20 cellular contexts compared by ENCODE assay signal in genomic region chr17:5861849-5862248, GRCh38.
A peak's percentile ranks its signal among the peaks of the same experiment; 100 is the strongest.
DNase-seq lines count a peak whose midpoint lies in the region; ATAC-seq, FAIRE-seq and TF ChIP-seq lines count a peak whose summit lies in the region.
"Had no signal": no experiment of that assay in that cellular context is flagged by ENCODE, and none has a peak within 500 bp of the region (broad histone marks: within the 10 kb centered on the region; RNA-seq: fewer than 3 reads in every experiment).

No MANE protein-coding gene starts in this region.

- no peaks in the 10 kb centered on the region for H3K79me2 ChIP-seq in GM23338 (replicated peaks; ENCODE audit: insufficient read depth)

- H3K4me3 Mint-ChIP-seq in GM23338 (no peak overlapping the region), neural crest cell (no peak overlapping the region)
- H3K4me3 Mint-ChIP-seq: B cell; CD4-positive, alpha-beta T cell had no signal

- H4K20me1 ChIP-seq in GM23338 (replicated peaks; ENCODE audit: insufficient read depth) = no peaks in the 10 kb centered on the region

- H2AFZ ChIP-seq in GM23338 = peak overlapping the region; percentile 32; the same call in 1 of the 2 replicates

- no peaks in the 10 kb centered on the region for H3K36me3 ChIP-seq in GM23338 (ENCODE audit: insufficient read depth)

- H3K9me3 Mint-ChIP-seq in GM23338 (no peaks in the 10 kb centered on the region), neural crest cell (peaks cover 2% of the 10 kb centered on the region)
- H3K9me3 Mint-ChIP-seq: CD4-positive, alpha-beta T cell had no signal

- H3K9me2 ChIP-seq in GM23338 (ENCODE audit: insufficient read depth) = peaks cover 9% of the 10 kb centered on the region

- H3K27me3 Mint-ChIP-seq in GM23338 (ENCODE audit: insufficient read depth, low read depth, poor library complexity) (peaks cover 6% of the 10 kb centered on the region), neural crest cell (ENCODE audit: low read depth) (no peaks in the 10 kb centered on the region)
- H3K27me3 Mint-ChIP-seq: CD4-positive, alpha-beta T cell had no signal

- H3K27me3 ChIP-seq in GM23338 (ENCODE audit: insufficient read depth) = no peaks in the 10 kb centered on the region

- no peaks in the 10 kb centered on the region for H3K4me1 ChIP-seq in GM23338 (ENCODE audit: insufficient read depth)

- H3K4me1 Mint-ChIP-seq in GM23338 (peaks cover 11% of the 10 kb centered on the region; the same call in 2 of the 3 replicates), neural crest cell (peaks cover 4% of the 10 kb centered on the region)
- H3K4me1 Mint-ChIP-seq: B cell had no signal

- H3K27ac ChIP-seq in GM23338 (ENCODE audit: low read depth) = no peak overlapping the region
- H3K27ac ChIP-seq: 22Rv1 had no signal

- ATAC-seq in GM23338 = no peak
- ATAC-seq in GM21360 (IDR thresholded peaks at IDR 0.05; ENCODE audit: unreplicated experiment) = no peak

- no peak for FAIRE-seq in HTR-8/SVneo (lab: Jason Lieb, UNC)
- FAIRE-seq: G401.6, GM12892, GM19239 had no signal

- no peak overlapping the region for H3K4me2 ChIP-seq in GM23338

- no peak for TF ChIP-seq CTCF in GM23338 (conservative IDR thresholded peaks at IDR 0.05; ENCODE audit: low read depth in 2 of 2)
- TF ChIP-seq CTCF in choroid plexus epithelial cell (conservative IDR thresholded peaks at IDR 0.05; ENCODE audit: low read depth, low read length) = no peak
- TF ChIP-seq CTCF in neural crest cell (conservative IDR thresholded peaks at IDR 0.05) = no peak

- no peak overlapping the region for H3K4me3 ChIP-seq in GM23338
- H3K4me3 ChIP-seq in choroid plexus epithelial cell (ENCODE audit: low read depth, low read length) = no peak overlapping the region

- H3F3A ChIP-seq in GM23338 (replicated peaks; ENCODE audit: low read depth) = no peaks in the 10 kb centered on the region

- H3K27ac Mint-ChIP-seq in GM23338 (no peak overlapping the region), neural crest cell (ENCODE audit: unreplicated experiment) (peak overlapping the region; percentile 53)
- H3K27ac Mint-ChIP-seq: B cell; CD4-positive, alpha-beta T cell had no signal

- H3K36me3 Mint-ChIP-seq in GM23338 (ENCODE audit: low read depth) (no peaks in the 10 kb centered on the region), neural crest cell (ENCODE audit: low read depth) (no peaks in the 10 kb centered on the region)

- DNase-seq in DMS 273 (lab: John Stamatoyannopoulos, UW; ENCODE audit: unreplicated experiment) = peak; percentile 12
- no peak for DNase-seq in DMS 273 treated with DMSO at 0.1 percent for 48 hours (lab: John Stamatoyannopoulos, UW)
- no peak for DNase-seq in GM23338 (ENCODE audit: low spot score)
- DNase-seq in choroid plexus epithelial cell (ENCODE audit: low read depth) = peak; percentile 4
- DNase-seq in neural crest cell (ENCODE audit: low read depth, low spot score) = no peak
- no peak for DNase-seq in AML-193 (lab: John Stamatoyannopoulos, UW)
- DNase-seq in HTR-8/SVneo (ENCODE audit: insufficient read length, low spot score) = no peak
- DNase-seq: ACHN; Calu3; CD4-positive, alpha-beta T cell; DMS153; DMS79 treated with DMSO at 0.1 percent for 48 hours; EL; H7 had no signal

TF ChIP-seq in GM23338, 12 proteins besides CTCF, POLR2A, EP300 and RAD21:
- TF ChIP-seq REST (IDR thresholded peaks at IDR 0.05; ENCODE audit: unreplicated experiment) (no peak), JUNB (IDR thresholded peaks at IDR 0.05; ENCODE audit: unreplicated experiment) (no peak)

Comparison
In these comparisons a context has a peak if more than half of its experiments do, and no peak if none do; other contexts are left out.
1. DNase-seq: peak in DMS 273 (single experiment) and choroid plexus epithelial cell (single experiment); none in DMS 273 treated with DMSO at 0.1 percent for 48 hours (single experiment), GM23338 (single experiment), neural crest cell (single experiment), AML-193 (0 of 2) and HTR-8/SVneo (single experiment).